20 cellular contexts compared by ENCODE assay signal in genomic region chr4:86660407-86660806, GRCh38.
DNase-seq lines count a peak whose midpoint lies in the region; ATAC-seq and TF ChIP-seq lines count a peak whose summit lies in the region.
"Had no signal": no experiment of that assay in that cellular context is flagged by ENCODE, and none has a peak within 500 bp of the region (broad histone marks: within the 10 kb centered on the region; RNA-seq: fewer than 3 reads in every experiment).

No MANE protein-coding gene starts in this region.

- H3K27me3 ChIP-seq in neural progenitor cell, result no peaks in the 10 kb centered on the region
- H3K27me3 ChIP-seq: BE2C had no signal

- CTCF ChIA-PET in RWPE1 (lab: Yijun Ruan, JAX), result no interaction called here

- H3K4me1 ChIP-seq in neural progenitor cell, result peaks cover 4% of the 10 kb centered on the region
- H3K4me1 ChIP-seq: BE2C, HAP-1 had no signal

- no peak overlapping the region for H3K4me3 Mint-ChIP-seq in neural progenitor cell
- H3K4me3 Mint-ChIP-seq: CD4-positive, CD25-positive, alpha-beta regulatory T cell; CD8-positive, alpha-beta memory T cell had no signal

- ATAC-seq in esophagus mucosa, result peak; percentile 55
- ATAC-seq: GM12878 had no signal

- WGBS in lower leg skin, 2 donors, result 51 to 55% methylated on average over 2 of the region's 2 CpGs

- peaks cover 23% of the 10 kb centered on the region for H3K9me3 Mint-ChIP-seq in neural progenitor cell

- TF ChIP-seq POLR2A in lower leg skin (IDR thresholded peaks at IDR 0.05), result no peak

- TF ChIP-seq CTCF in RWPE1 (conservative IDR thresholded peaks at IDR 0.05; ENCODE audit: low read depth) (no peak), VCaP (conservative IDR thresholded peaks at IDR 0.05) (no peak), neural progenitor cell (IDR thresholded peaks at IDR 0.05) (no peak), lower leg skin (IDR thresholded peaks at IDR 0.05) (no peak)

- H3K27me3 Mint-ChIP-seq in neural progenitor cell (ENCODE audit: insufficient read depth, low read depth), result no peaks in the 10 kb centered on the region
- H3K27me3 Mint-ChIP-seq: CD4-positive, CD25-positive, alpha-beta regulatory T cell; CD8-positive, alpha-beta memory T cell had no signal

- H3F3A ChIP-seq in neural progenitor cell (ENCODE audit: low read depth), result peaks cover 19% of the 10 kb centered on the region

- H3K9ac ChIP-seq in neural progenitor cell, result no peak overlapping the region
- H3K9ac ChIP-seq: GM23248 had no signal

- no peak overlapping the region for H3K4me2 ChIP-seq in neural progenitor cell

- peaks cover 31% of the 10 kb centered on the region for H3K36me3 Mint-ChIP-seq in neural progenitor cell
- H3K36me3 Mint-ChIP-seq: CD4-positive, CD25-positive, alpha-beta regulatory T cell; CD8-positive, alpha-beta memory T cell had no signal

- H3K27ac ChIP-seq in RWPE1 (no peak overlapping the region), VCaP (peak overlapping the region; percentile 4; the same call in 1 of the 2 replicates), neural progenitor cell (peak overlapping the region; percentile 14)
- H3K27ac ChIP-seq: GM23248 had no signal

- no peak overlapping the region for H2AFZ ChIP-seq in neural progenitor cell (replicated peaks)
- H2AFZ ChIP-seq: GM23248 had no signal

- intact Hi-C loops in lower leg skin (cut with DNase I; ENCODE audit: low total_unique reads), result no loop called here

- H3K4me3 ChIP-seq in neural progenitor cell (no peak overlapping the region), lower leg skin (ENCODE audit: low read depth, poor library complexity, severe bottlenecking) (no peak overlapping the region)
- H3K4me3 ChIP-seq: GM12878, GM23248, HAP-1 had no signal

- peaks cover 51% of the 10 kb centered on the region for H4K20me1 ChIP-seq in neural progenitor cell (ENCODE audit: low read depth)

- POLR2A ChIA-PET in RWPE1 (lab: Yijun Ruan, JAX; ENCODE audit: low non-redundant PET), result no interaction called here

- H3K9me3 ChIP-seq in neural progenitor cell (ENCODE audit: low read depth), result no peaks in the 10 kb centered on the region
- H3K9me3 ChIP-seq: BE2C, HAP-1 had no signal

- H3K4me1 Mint-ChIP-seq in neural progenitor cell, result peaks cover 3% of the 10 kb centered on the region
- H3K4me1 Mint-ChIP-seq: CD4-positive, CD25-positive, alpha-beta regulatory T cell; CD8-positive, alpha-beta memory T cell had no signal

- no peak overlapping the region for H3K27ac Mint-ChIP-seq in neural progenitor cell
- H3K27ac Mint-ChIP-seq: CD4-positive, CD25-positive, alpha-beta regulatory T cell; CD8-positive, alpha-beta memory T cell had no signal

- peak; percentile 13 for DNase-seq in RWPE1 (ENCODE audit: low spot score)
- no peak for DNase-seq in neural progenitor cell (ENCODE audit: low spot score)
- DNase-seq in RKO (ENCODE audit: low spot score), result no peak
- DNase-seq in lower leg skin (ENCODE audit: low spot score in 2 of 2), result no peak
- no peak for DNase-seq in stimulated activated CD4-positive, alpha-beta T cell treated with anti-CD3 and anti-CD28 coated beads, Interleukin-2, amount 100 ng/mL, for 24 hours
- DNase-seq: ACHN; BE2C; C1 segment of cervical spinal cord; CD4-positive, CD25-positive, alpha-beta regulatory T cell; CD8-positive, alpha-beta memory T cell; COR-L47; DMS 273 treated with DMSO at 0.1 percent for 48 hours; DMS53; DND-41; EL had no signal

- H3K36me3 ChIP-seq in neural progenitor cell, result peaks cover 16% of the 10 kb centered on the region
- H3K36me3 ChIP-seq: BE2C, HAP-1 had no signal

- peaks cover 100% of the 10 kb centered on the region for H3K79me2 ChIP-seq in neural progenitor cell (ENCODE audit: low read depth)
